Comparison of ENCODE assay signal across 29 cellular contexts in genomic region chrX:101362757-101363156, GRCh38. TPM values are rescaled to one million over a fixed set of nuclear protein-coding genes. Genes with fewer than 3 reads are reported as not detected.
"Had no signal": no experiment of that assay in that cellular context is flagged by ENCODE, and none has a peak within 500 bp of the region (broad histone marks: within the 10 kb centered on the region; RNA-seq: fewer than 3 reads in every experiment).

No MANE protein-coding gene starts in this region.

- H3K4me3 ChIP-seq: gastrocnemius medialis, lung, ovary, psoas muscle, sigmoid colon, testis, tibial artery, upper lobe of left lung had no signal

- H3K9me3 Mint-ChIP-seq: effector memory CD8-positive, alpha-beta T cell; memory B cell; naive thymus-derived CD8-positive, alpha-beta T cell; stimulated activated effector memory CD8-positive, alpha-beta T cell treated with anti-CD3 and anti-CD28 coated beads, Interleukin-12 subunit alpha, Interleukin-12 subunit beta, amount 100 ng/mL, for 72 hours had no signal

- H3K4me1 ChIP-seq: gastrocnemius medialis, psoas muscle, sigmoid colon, testis, tibial artery, upper lobe of left lung had no signal

- H3K4me1 Mint-ChIP-seq: nephron progenitor cell; stimulated activated effector memory CD8-positive, alpha-beta T cell treated with anti-CD3 and anti-CD28 coated beads, Interleukin-12 subunit alpha, Interleukin-12 subunit beta, amount 100 ng/mL, for 72 hours had no signal

- DNase-seq: cortex of kidney; effector memory CD8-positive, alpha-beta T cell; foreskin fibroblast; gastrocnemius medialis; head of caudate nucleus; kidney; naive thymus-derived CD8-positive, alpha-beta T cell; nephron progenitor cell; occipital lobe; ovary; posterior cingulate gyrus; psoas muscle; right cardiac atrium; sigmoid colon; stimulated activated CD4-positive, alpha-beta T cell treated with anti-CD3 and anti-CD28 coated beads, Interleukin-2, amount 100 ng/mL, for 24 hours; stimulated activated CD4-positive, alpha-beta T cell treated with anti-CD3 and anti-CD28 coated beads, Interleukin-4, amount 100 ng/mL, for 24 hours; stimulated activated naive CD8-positive, alpha-beta T cell treated with anti-CD3 and anti-CD28 coated beads, Interleukin-15, Interleukin-2, amounts not matched to agents 100 U/mL and 50 U/mL, for 24 hours; substantia nigra; testis; tibial artery; upper lobe of left lung had no signal

- H3K27ac Mint-ChIP-seq: effector memory CD8-positive, alpha-beta T cell; memory B cell; naive thymus-derived CD8-positive, alpha-beta T cell; nephron progenitor cell; stimulated activated effector memory CD8-positive, alpha-beta T cell treated with anti-CD3 and anti-CD28 coated beads, Interleukin-12 subunit alpha, Interleukin-12 subunit beta, amount 100 ng/mL, for 72 hours had no signal

- H3K27me3 ChIP-seq: ovary, sigmoid colon, testis, tibial artery, upper lobe of left lung had no signal

- H3K9me3 ChIP-seq: gastrocnemius medialis, psoas muscle, sigmoid colon, testis, tibial artery, upper lobe of left lung had no signal

- H3K36me3 ChIP-seq: gastrocnemius medialis, ovary, sigmoid colon, tibial artery, upper lobe of left lung had no signal

- ATAC-seq: effector memory CD8-positive, alpha-beta T cell; gastrocnemius medialis; left lobe of liver; naive thymus-derived CD8-positive, alpha-beta T cell; psoas muscle; right cardiac atrium; stimulated activated effector memory CD8-positive, alpha-beta T cell treated with anti-CD3 and anti-CD28 coated beads, Interleukin-12 subunit alpha, Interleukin-12 subunit beta, amount 100 ng/mL, for 72 hours; stimulated activated naive CD8-positive, alpha-beta T cell treated with anti-CD3 and anti-CD28 coated beads, Interleukin-15, Interleukin-2, amounts not matched to agents 100 U/mL and 50 U/mL, for 24 hours had no signal

- H3K27me3 Mint-ChIP-seq: effector memory CD8-positive, alpha-beta T cell; memory B cell had no signal

- H3K36me3 Mint-ChIP-seq: naive thymus-derived CD8-positive, alpha-beta T cell; stimulated activated effector memory CD8-positive, alpha-beta T cell treated with anti-CD3 and anti-CD28 coated beads, Interleukin-12 subunit alpha, Interleukin-12 subunit beta, amount 100 ng/mL, for 72 hours had no signal

- H3K4me3 Mint-ChIP-seq: effector memory CD8-positive, alpha-beta T cell; memory B cell; naive thymus-derived CD8-positive, alpha-beta T cell; nephron progenitor cell; stimulated activated effector memory CD8-positive, alpha-beta T cell treated with anti-CD3 and anti-CD28 coated beads, Interleukin-12 subunit alpha, Interleukin-12 subunit beta, amount 100 ng/mL, for 72 hours had no signal

- H3K27ac ChIP-seq: gastrocnemius medialis, ovary, psoas muscle, sigmoid colon, testis, tibial artery, upper lobe of left lung had no signal

RNA-seq across cellular contexts. Expression of gene BTK, which starts 23.2 kb away (rescaled TPM):
- total RNA-seq: dermis microvascular lymphatic vessel endothelial cell, glomerular endothelial cell, myocyte, renal cortical epithelial cell had no signal
